In the genomic region with DNA sequence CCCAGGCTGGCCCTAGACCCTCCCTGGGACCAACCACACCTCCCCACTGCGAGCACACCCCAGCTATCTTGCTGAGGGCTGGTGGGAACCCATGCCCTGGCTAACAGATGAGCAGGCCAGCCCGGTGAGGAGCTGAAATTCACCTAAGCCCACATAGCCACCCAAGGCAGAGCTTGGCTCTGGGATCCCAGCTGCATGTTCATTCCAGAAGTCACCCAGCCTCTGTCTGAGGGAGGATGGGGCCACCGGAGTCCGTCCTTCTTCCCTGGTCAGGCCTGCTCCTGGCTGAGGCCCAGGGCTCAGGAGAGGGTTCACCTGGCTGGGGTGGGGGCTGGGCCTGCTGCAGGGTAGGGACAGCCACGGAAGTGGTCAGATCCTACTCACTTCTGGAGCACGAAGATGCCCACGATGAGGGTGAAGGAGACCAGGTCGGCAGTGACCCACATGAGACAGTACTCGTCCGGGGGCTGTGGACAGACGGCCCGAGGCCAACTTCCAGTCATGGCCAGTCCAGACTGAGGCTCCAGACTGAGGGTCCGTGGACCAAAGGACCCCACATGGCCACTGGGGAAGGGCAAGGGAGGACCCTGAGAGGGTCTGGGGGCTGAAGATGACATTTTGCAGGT, we compare ENCODE assay signal across 15 cellular contexts. TPM values are rescaled to one million over a fixed set of nuclear protein-coding genes. Genes with fewer than 3 reads are reported as not detected.
A peak's percentile ranks its signal among the peaks of the same experiment; 100 is the strongest.
DNase-seq lines count a peak whose midpoint lies in the region; ATAC-seq and TF ChIP-seq lines count a peak whose summit lies in the region.
"Had no signal": no experiment of that assay in that cellular context is flagged by ENCODE, and none has a peak within 500 bp of the region (broad histone marks: within the 10 kb centered on the region; RNA-seq: fewer than 3 reads in every experiment).

No MANE protein-coding gene starts in this region.

- no peak for DNase-seq in IMR-90
- DNase-seq in WTC11 (ENCODE audit: low spot score): no peak
- no peak for DNase-seq in mesendoderm
- no peak for DNase-seq in stimulated activated effector memory CD8-positive, alpha-beta T cell treated with anti-CD3 and anti-CD28 coated beads, Interleukin-12 subunit alpha, Interleukin-12 subunit beta, amount 100 ng/mL, for 72 hours (ENCODE audit: low spot score in 2 of 2)
- no peak for DNase-seq in smooth muscle cell (lab: John Stamatoyannopoulos, UW; ENCODE audit: unreplicated experiment)
- no peak for DNase-seq in ascending aorta (ENCODE audit: low spot score in 2 of 2)
- DNase-seq: ACHN; BE2C; CD4-positive, alpha-beta memory T cell; DMS153; DMS79; GDM1; HCEC 1CT had no signal

- H3K9me3 ChIP-seq in IMR-90 (ENCODE audit: control insufficient read depth, insufficient read depth, low read length) (no peaks in the 10 kb centered on the region), smooth muscle cell (replicated peaks; ENCODE audit: low read depth) (no peaks in the 10 kb centered on the region), ascending aorta (no peaks in the 10 kb centered on the region)
- H3K9me3 ChIP-seq: BE2C had no signal

- ATAC-seq in IMR-90 (ENCODE audit: low read depth) (no peak), WTC11 (no peak), SK-N-SH treated with all-trans-retinoic acid at 6 μM for 48 hours (no peak)
- no peak for ATAC-seq in stimulated activated effector memory CD8-positive, alpha-beta T cell treated with anti-CD3 and anti-CD28 coated beads, Interleukin-12 subunit alpha, Interleukin-12 subunit beta, amount 100 ng/mL, for 72 hours

- peaks cover 5% of the 10 kb centered on the region; the same call in 1 of the 2 replicates for H3K27me3 Mint-ChIP-seq in WTC11 (ENCODE audit: low read depth)
- H3K27me3 Mint-ChIP-seq: CD4-positive, alpha-beta memory T cell had no signal

- H2AFZ ChIP-seq in IMR-90 (replicated peaks; ENCODE audit: low read length, poor library complexity) (peak overlapping the region; percentile 35), smooth muscle cell (ENCODE audit: low read depth) (no peak overlapping the region)

- no peaks in the 10 kb centered on the region for H3K79me1 ChIP-seq in IMR-90 (ENCODE audit: low read depth in 1 of 2, low read length in 2 of 2)
- no peaks in the 10 kb centered on the region for H3K79me1 ChIP-seq in mesendoderm (ENCODE audit: low read length)

- no peak overlapping the region for H3K4ac ChIP-seq in IMR-90 (ENCODE audit: low read depth, low read length)
- H3K4ac ChIP-seq in mesendoderm (ENCODE audit: low read depth, low read length): no peak overlapping the region

- H4K91ac ChIP-seq in IMR-90 (ENCODE audit: insufficient read depth, low read depth, low read length): no peak overlapping the region

- no peak overlapping the region for H3K9ac ChIP-seq in IMR-90 (ENCODE audit: low read depth, low read length)
- H3K9ac ChIP-seq in mesendoderm (ENCODE audit: low read length): no peak overlapping the region
- H3K9ac ChIP-seq in smooth muscle cell (ENCODE audit: low read depth): no peak overlapping the region

- H3K4me1 Mint-ChIP-seq in WTC11: peaks cover 16% of the 10 kb centered on the region
- peaks cover 6% of the 10 kb centered on the region for H3K4me1 Mint-ChIP-seq in stimulated activated effector memory CD8-positive, alpha-beta T cell treated with anti-CD3 and anti-CD28 coated beads, Interleukin-12 subunit alpha, Interleukin-12 subunit beta, amount 100 ng/mL, for 72 hours
- H3K4me1 Mint-ChIP-seq: CD4-positive, alpha-beta memory T cell had no signal

- H3K79me2 ChIP-seq in mesendoderm (ENCODE audit: control insufficient read depth, insufficient read depth, low read length) (no peaks in the 10 kb centered on the region), smooth muscle cell (ENCODE audit: low read depth) (no peaks in the 10 kb centered on the region)

- TF ChIP-seq POLR2A in IMR-90 (IDR thresholded peaks at IDR 0.05; ENCODE audit: low read depth, low read length): no peak

- peaks cover 3% of the 10 kb centered on the region; the same call in 1 of the 2 replicates for H3K27me3 ChIP-seq in IMR-90 (ENCODE audit: control insufficient read depth, insufficient read depth, low read length)
- H3K27me3 ChIP-seq in mesendoderm (ENCODE audit: insufficient read depth, low read length, poor library complexity): no peaks in the 10 kb centered on the region
- no peaks in the 10 kb centered on the region for H3K27me3 ChIP-seq in smooth muscle cell (ENCODE audit: low read depth)
- no peaks in the 10 kb centered on the region for H3K27me3 ChIP-seq in ascending aorta
- H3K27me3 ChIP-seq: BE2C had no signal

- H3K27ac ChIP-seq in IMR-90 (ENCODE audit: insufficient read depth, low read length): no peak overlapping the region
- no peak overlapping the region for H3K27ac ChIP-seq in mesendoderm (ENCODE audit: low read depth, low read length)
- H3K27ac ChIP-seq in smooth muscle cell (ENCODE audit: low read depth): no peak overlapping the region
- H3K27ac ChIP-seq in ascending aorta: no peak overlapping the region
- H3K27ac ChIP-seq: C4-2B had no signal

- H3K36me3 ChIP-seq in IMR-90 (ENCODE audit: control insufficient read depth, insufficient read depth, low read length): no peaks in the 10 kb centered on the region
- H3K36me3 ChIP-seq in mesendoderm (ENCODE audit: control insufficient read depth, insufficient read depth, low read length): no peaks in the 10 kb centered on the region
- no peaks in the 10 kb centered on the region for H3K36me3 ChIP-seq in smooth muscle cell (ENCODE audit: low read depth)
- peaks cover 0 to 4% of the 10 kb centered on the region in 2 donors for H3K36me3 ChIP-seq in ascending aorta
- H3K36me3 ChIP-seq: BE2C had no signal

- H3F3A ChIP-seq in smooth muscle cell (ENCODE audit: low read depth): no peaks in the 10 kb centered on the region

- H4K20me1 ChIP-seq in IMR-90 (ENCODE audit: insufficient read depth, low read length): no peaks in the 10 kb centered on the region
- H4K20me1 ChIP-seq in smooth muscle cell (ENCODE audit: low read depth): no peaks in the 10 kb centered on the region

- H3K4me3 ChIP-seq in IMR-90 (ENCODE audit: insufficient read depth, low read depth, low read length) (no peak overlapping the region), mesendoderm (ENCODE audit: low read length) (no peak overlapping the region), smooth muscle cell (no peak overlapping the region), ascending aorta (no peak overlapping the region)

- BruUV-seq in IMR-90 (replicated peaks; lab: Mats Ljungman, UMichigan): no TSS peak

- dilution Hi-C loops in IMR-90 (cut with HindIII; ENCODE audit: low sequenced_read_pairs, unreplicated experiment): no loop called here

- no peak overlapping the region for H2BK20ac ChIP-seq in IMR-90 (ENCODE audit: low read depth, low read length)

- H2AK9ac ChIP-seq in IMR-90 (replicated peaks; ENCODE audit: low read depth, low read length, poor library complexity): peak overlapping the region; percentile 66

- H3K56ac ChIP-seq in IMR-90 (ENCODE audit: extremely low read depth, insufficient read depth, low read length): no peak overlapping the region
- peak overlapping the region; percentile 17 for H3K56ac ChIP-seq in mesendoderm (ENCODE audit: low read length)

- H3K14ac ChIP-seq in IMR-90 (replicated peaks; ENCODE audit: low read depth, low read length): no peak overlapping the region

- no peaks in the 10 kb centered on the region for H3K36me3 Mint-ChIP-seq in WTC11
- H3K36me3 Mint-ChIP-seq in stimulated activated effector memory CD8-positive, alpha-beta T cell treated with anti-CD3 and anti-CD28 coated beads, Interleukin-12 subunit alpha, Interleukin-12 subunit beta, amount 100 ng/mL, for 72 hours: peaks cover 12% of the 10 kb centered on the region

- no peak overlapping the region for H2AK5ac ChIP-seq in IMR-90 (ENCODE audit: low read depth, low read length)
- H2AK5ac ChIP-seq in mesendoderm (ENCODE audit: low read length): no peak overlapping the region

- no peaks in the 10 kb centered on the region for H3K9me3 Mint-ChIP-seq in WTC11
- H3K9me3 Mint-ChIP-seq in stimulated activated effector memory CD8-positive, alpha-beta T cell treated with anti-CD3 and anti-CD28 coated beads, Interleukin-12 subunit alpha, Interleukin-12 subunit beta, amount 100 ng/mL, for 72 hours: no peaks in the 10 kb centered on the region
- H3K9me3 Mint-ChIP-seq: CD4-positive, alpha-beta memory T cell had no signal

- H4K5ac ChIP-seq in IMR-90 (ENCODE audit: low read depth, low read length): no peak overlapping the region
- H4K5ac ChIP-seq in mesendoderm (ENCODE audit: low read length): no peak overlapping the region

- no peak overlapping the region for H2BK120ac ChIP-seq in IMR-90 (ENCODE audit: low read depth, low read length)
- H2BK120ac ChIP-seq in mesendoderm (ENCODE audit: low read depth, low read length): no peak overlapping the region

- no peak overlapping the region for H4K8ac ChIP-seq in IMR-90 (ENCODE audit: low read depth in 2 of 2, low read length in 2 of 2)
- no peak overlapping the region for H4K8ac ChIP-seq in mesendoderm (ENCODE audit: low read depth, low read length)

- POLR2A ChIA-PET in IMR-90 (lab: Charles Lee; ENCODE audit: unreplicated experiment): no interaction called here
- POLR2A ChIA-PET in WTC11 (lab: Charles Lee): no interaction called here

- H2BK15ac ChIP-seq in IMR-90 (ENCODE audit: low read depth, low read length): no peak overlapping the region
- H2BK15ac ChIP-seq in mesendoderm (replicated peaks; ENCODE audit: low read depth): no peak overlapping the region

- no peak for TF ChIP-seq CTCF in IMR-90 (conservative IDR thresholded peaks at IDR 0.05; ENCODE audit: low read depth, low read length)
- TF ChIP-seq CTCF in WTC11 (IDR thresholded peaks at IDR 0.05): no peak
- no peak for TF ChIP-seq CTCF in smooth muscle cell (IDR thresholded peaks at IDR 0.05; ENCODE audit: borderline replicate concordance, insufficient read depth, poor library complexity, severe bottlenecking)
- no peak for TF ChIP-seq CTCF in ascending aorta (IDR thresholded peaks at IDR 0.05)

- H3K4me3 Mint-ChIP-seq in WTC11: no peak overlapping the region
- H3K4me3 Mint-ChIP-seq in stimulated activated effector memory CD8-positive, alpha-beta T cell treated with anti-CD3 and anti-CD28 coated beads, Interleukin-12 subunit alpha, Interleukin-12 subunit beta, amount 100 ng/mL, for 72 hours: no peak overlapping the region
- H3K4me3 Mint-ChIP-seq: CD4-positive, alpha-beta memory T cell had no signal

- H3K18ac ChIP-seq in IMR-90 (ENCODE audit: low read depth, low read length) (no peak overlapping the region), mesendoderm (ENCODE audit: low read length) (no peak overlapping the region)

- no peak for TF ChIP-seq RAD21 in IMR-90 (IDR thresholded peaks at IDR 0.05; ENCODE audit: low read length)

- in situ Hi-C loops in IMR-90 (cut with MboI; ENCODE audit: low sequenced_read_pairs): no loop called here

- H3K4me1 ChIP-seq in IMR-90 (ENCODE audit: control insufficient read depth, insufficient read depth, low read length): no peaks in the 10 kb centered on the region
- no peaks in the 10 kb centered on the region for H3K4me1 ChIP-seq in mesendoderm (ENCODE audit: control insufficient read depth, low read depth, low read length)
- no peaks in the 10 kb centered on the region for H3K4me1 ChIP-seq in smooth muscle cell (ENCODE audit: low read depth)
- no peaks in the 10 kb centered on the region for H3K4me1 ChIP-seq in ascending aorta
- H3K4me1 ChIP-seq: BE2C had no signal

- CTCF ChIA-PET in IMR-90 (lab: Yijun Ruan, JAX) (no interaction called here), WTC11 (lab: Charles Lee) (interaction anchor here (1.0 to 4.9 kb wide), 6 partner anchors 12 to 92 kb away, joined by 3 to 31 read pairs (median 6); no protein-coding TSS in a partner anchor)

- no peak overlapping the region for H3K27ac Mint-ChIP-seq in WTC11
- H3K27ac Mint-ChIP-seq in stimulated activated effector memory CD8-positive, alpha-beta T cell treated with anti-CD3 and anti-CD28 coated beads, Interleukin-12 subunit alpha, Interleukin-12 subunit beta, amount 100 ng/mL, for 72 hours: peak overlapping the region; percentile 74

- H2BK5ac ChIP-seq in IMR-90 (ENCODE audit: low read depth, low read length, poor library complexity, severe bottlenecking) (no peak overlapping the region), mesendoderm (ENCODE audit: low read length) (no peak overlapping the region)

- H3K9me1 ChIP-seq in IMR-90 (ENCODE audit: insufficient read depth, low read length): 0 out of 2 replicates have a peak, but pooled peaks cover 4% of the 10 kb centered on the region

- WGBS in IMR-90 (ENCODE audit: extremely low coverage in 2 of 2, insufficient read length in 1 of 2), 2 experiments: 73% methylated on average over 3 of the region's 13 CpGs; no CpG with 5 or more reads in 1 of the 2 experiments
- WGBS in mesendoderm (ENCODE audit: extremely low coverage, insufficient coverage, low lambda C conversion rate): no CpG with 5 or more reads among the region's 13 CpGs
- WGBS in smooth muscle cell (ENCODE audit: low lambda C conversion rate): 90% methylated on average over 13 of the region's 13 CpGs

- intact Hi-C loops in IMR-90 (cut with micrococcal nuclease) (no loop called here), ascending aorta (cut with DNase I) (loop anchor here (2.0 kb wide), 1 partner anchor 33 kb away; no protein-coding TSS in a partner anchor)

- H3K4me2 ChIP-seq in IMR-90 (ENCODE audit: low read depth, low read length): no peak overlapping the region
- no peak overlapping the region for H3K4me2 ChIP-seq in mesendoderm (ENCODE audit: low read length)
- H3K4me2 ChIP-seq in smooth muscle cell: no peak overlapping the region

- no peak overlapping the region for H3K23ac ChIP-seq in IMR-90 (ENCODE audit: low read depth, low read length)
- H3K23ac ChIP-seq in mesendoderm (ENCODE audit: low read length): no peak overlapping the region

RNA-seq across cellular contexts. Expression of a gene that starts 6.6 kb away (rescaled TPM):
- total RNA-seq in IMR-90 (2012; rRNA removed): 1.4 and 1.6 TPM in 2 replicates
- polyA plus RNA-seq in IMR-90 (2012; rRNA removed): 3.3 TPM in 2 replicates
- polyA plus RNA-seq in IMR-90 (2012; cell fraction: cytosol; rRNA removed): 2.1 and 6.1 TPM in 2 replicates
- polyA plus RNA-seq in IMR-90 (2012; cell fraction: nucleus; rRNA removed; ENCODE audit: low replicate concordance): 4.0 and 10.4 TPM in 2 replicates
- total RNA-seq in WTC11 (2021): 0.22 to 0.60 TPM (median 0.39 TPM) in 3 replicates
- 0.13 TPM for polyA plus RNA-seq in mesendoderm (2013, experiment 1 of 2)
- 0.22 TPM for polyA plus RNA-seq in mesendoderm (2013, experiment 2 of 2)
- total RNA-seq in smooth muscle cell: 0.85 and 1.0 TPM in 2 replicates
- 2.8 and 3.0 TPM in 2 replicates for polyA plus RNA-seq in smooth muscle cell
- not detected for total RNA-seq in ascending aorta

RNA-seq across cellular contexts. Expression of a gene that starts 40.3 kb away (rescaled TPM):
- total RNA-seq in IMR-90 (2012; rRNA removed) (2,360 and 3,444 TPM in 2 replicates), WTC11 (2021) (3,967 to 4,516 TPM (median 4,446 TPM) in 3 replicates), smooth muscle cell (721 and 794 TPM in 2 replicates), ascending aorta (511 TPM)
- polyA plus RNA-seq in IMR-90 (2012; rRNA removed) (2,477 and 2,872 TPM in 2 replicates), smooth muscle cell (976 and 989 TPM in 2 replicates)
- 2,410 and 4,196 TPM in 2 replicates for polyA plus RNA-seq in IMR-90 (2012; cell fraction: cytosol; rRNA removed)
- 593 and 1,092 TPM in 2 replicates for polyA plus RNA-seq in IMR-90 (2012; cell fraction: nucleus; rRNA removed; ENCODE audit: low replicate concordance)
- polyA plus RNA-seq in mesendoderm (2013, experiment 1 of 2): 6,635 TPM
- polyA plus RNA-seq in mesendoderm (2013, experiment 2 of 2): 6,755 TPM
